ENCODE assay signal across 25 cellular contexts in the genomic region with DNA sequence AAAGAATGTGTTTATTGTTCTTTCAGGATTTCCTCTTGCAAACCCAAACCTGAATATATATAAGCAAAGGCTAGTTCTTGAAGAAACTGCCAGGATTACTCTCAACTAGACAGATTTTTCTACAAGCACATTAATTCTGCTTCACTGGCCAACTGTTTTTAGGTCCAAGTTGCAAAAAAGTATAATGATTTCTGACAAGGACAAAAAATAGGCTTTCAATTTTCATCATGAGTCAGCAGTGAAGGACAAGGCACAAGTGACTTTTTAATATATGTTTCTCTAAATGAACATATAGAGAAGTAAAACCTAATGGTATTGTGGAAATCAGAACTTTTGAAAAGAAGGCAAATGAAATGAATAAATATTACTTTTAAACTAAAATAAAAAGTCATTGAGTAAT.
A peak's percentile ranks its signal among the peaks of the same experiment; 100 is the strongest.
DNase-seq lines count a peak whose midpoint lies in the region; ATAC-seq, FAIRE-seq and TF ChIP-seq lines count a peak whose summit lies in the region.
"Had no signal": no experiment of that assay in that cellular context is flagged by ENCODE, and none has a peak within 500 bp of the region (broad histone marks: within the 10 kb centered on the region; RNA-seq: fewer than 3 reads in every experiment).

No MANE protein-coding gene starts in this region.

- no peak overlapping the region for H3K27ac Mint-ChIP-seq in CD14-positive monocyte
- H3K27ac Mint-ChIP-seq: activated naive CD8-positive, alpha-beta T cell treated with anti-CD3 and anti-CD28 coated beads, Interleukin-2, amount 50 U/mL, for 24 hours; activated T-helper 2 cell treated with anti-CD3 and anti-CD28 coated beads, Interferon-gamma antibody, Interleukin-2, Interleukin-4, amounts not matched to agents 10 μg/mL and 5 μg/mL and 100 μg/mL, durations not matched to agents 14 hours and 24 hours and 36 hours; CD4-positive, alpha-beta memory T cell; memory B cell; naive thymus-derived CD4-positive, alpha-beta T cell had no signal

- H3K27me3 ChIP-seq in GM12878 (replicated peaks in 1 of 2; ENCODE audit: control insufficient read depth in 2 of 2, insufficient read depth in 2 of 2, low read length in 1 of 2) = no peaks in the 10 kb centered on the region
- no peaks in the 10 kb centered on the region for H3K27me3 ChIP-seq in ovary
- H3K27me3 ChIP-seq: cardiac muscle cell had no signal

- TF ChIP-seq CTCF in GM12878 (IDR thresholded peaks at IDR 0.05 in 2 of 3, conservative IDR thresholded peaks at IDR 0.05 in 1 of 3; ENCODE audit: control insufficient read depth in 2 of 3, extremely low read depth in 1 of 3, insufficient read depth in 1 of 3, low read depth in 3 of 3, low read length in 3 of 3) = no peak
- no peak for TF ChIP-seq CTCF in ovary (IDR thresholded peaks at IDR 0.05)
- no peak for TF ChIP-seq CTCF in CD14-positive monocyte (IDR thresholded peaks at IDR 0.05)

- peak overlapping the region; percentile 42; the same call in 1 of the 2 replicates for H3K4me2 ChIP-seq in GM12878 (ENCODE audit: control insufficient read depth, insufficient read depth)
- H3K4me2 ChIP-seq: SK-N-SH had no signal

- no peaks in the 10 kb centered on the region for H3K79me2 ChIP-seq in GM12878 (ENCODE audit: control insufficient read depth, insufficient read depth, low read length)

- H3K4me3 ChIP-seq in GM12878 = no peak overlapping the region
- no peak overlapping the region for H3K4me3 ChIP-seq in ovary
- H3K4me3 ChIP-seq: cardiac muscle cell had no signal

- H3K27me3 Mint-ChIP-seq in CD14-positive monocyte (ENCODE audit: low read depth in 3 of 3) = no peaks in the 10 kb centered on the region
- H3K27me3 Mint-ChIP-seq: naive thymus-derived CD4-positive, alpha-beta T cell had no signal

- BruUV-seq in GM12878 (replicated peaks; lab: Mats Ljungman, UMichigan) = no TSS peak

- no peak overlapping the region for H2AFZ ChIP-seq in GM12878 (ENCODE audit: control insufficient read depth, low read depth, low read length)

- H3K36me3 ChIP-seq in GM12878 (ENCODE audit: control insufficient read depth in 2 of 2, insufficient read depth in 2 of 2, low read length in 1 of 2) = no peaks in the 10 kb centered on the region
- no peaks in the 10 kb centered on the region for H3K36me3 ChIP-seq in ovary

- H3K9me3 ChIP-seq in GM12878 (replicated peaks; ENCODE audit: control insufficient read depth, insufficient read depth, low read length) = no peaks in the 10 kb centered on the region
- no peaks in the 10 kb centered on the region for H3K9me3 ChIP-seq in ovary
- H3K9me3 ChIP-seq: SK-N-SH had no signal

- H3K9ac ChIP-seq in GM12878 (ENCODE audit: control insufficient read depth, insufficient read depth, low read length) = no peak overlapping the region
- H3K9ac ChIP-seq: SK-N-SH had no signal

- intact Hi-C loops in GM12878 (cut with micrococcal nuclease; ENCODE audit: unreplicated experiment) (no loop called here), ovary (cut with DNase I) (no loop called here), CD14-positive monocyte (cut with micrococcal nuclease) (no loop called here)

- no peaks in the 10 kb centered on the region for H3K4me1 Mint-ChIP-seq in CD14-positive monocyte
- H3K4me1 Mint-ChIP-seq: memory B cell had no signal

- FAIRE-seq in GM12878 (lab: Jason Lieb, UNC) = no peak

- SMC1A ChIA-PET in GM12878 (lab: Charles Lee; ENCODE audit: uncharacterized antibody, unreplicated experiment) = interaction anchor here (1.0 to 4.6 kb wide), 3 partner anchors 10 to 86 kb away, joined by 3 to 21 read pairs (median 5); no protein-coding TSS in a partner anchor

- POLR2A ChIA-PET in GM12878 (lab: Charles Lee) = no interaction called here

- H4K20me1 ChIP-seq in GM12878 (ENCODE audit: control insufficient read depth, insufficient read depth) = no peaks in the 10 kb centered on the region

- TF ChIP-seq EP300 in GM12878 (IDR thresholded peaks at IDR 0.05; ENCODE audit: borderline replicate concordance in 1 of 2, control insufficient read depth in 1 of 2, low read depth in 2 of 2, low read length in 2 of 2) (no peak), ovary (IDR thresholded peaks at IDR 0.05) (no peak)

- peak overlapping the region; percentile 15 for H3K27ac ChIP-seq in GM12878 (ENCODE audit: control insufficient read depth, insufficient read depth)
- no peak overlapping the region for H3K27ac ChIP-seq in ovary
- H3K27ac ChIP-seq: cardiac muscle cell had no signal

- ATAC-seq in GM18505 (IDR thresholded peaks at IDR 0.05; ENCODE audit: unreplicated experiment) = peak; percentile 57
- ATAC-seq in GM19463 (IDR thresholded peaks at IDR 0.05; ENCODE audit: unreplicated experiment) = peak; percentile 62
- ATAC-seq in HG02885 (IDR thresholded peaks at IDR 0.05; ENCODE audit: poor library complexity, unreplicated experiment) = peak; percentile 75
- peak; percentile 75 for ATAC-seq in GM12878
- ATAC-seq in GM18520 (IDR thresholded peaks at IDR 0.05; ENCODE audit: unreplicated experiment) = no peak
- ATAC-seq: activated naive CD8-positive, alpha-beta T cell treated with anti-CD3 and anti-CD28 coated beads, Interleukin-2, amount 50 U/mL, for 24 hours; naive thymus-derived CD4-positive, alpha-beta T cell; Panc1 had no signal

- RAD21 ChIA-PET in GM12878 (lab: Charles Lee; ENCODE audit: unreplicated experiment) = interaction anchor here (1.0 kb wide), 1 partner anchor 64 kb away, joined by 3 read pairs; no protein-coding TSS in a partner anchor

- H3K4me1 ChIP-seq in GM12878 (ENCODE audit: control insufficient read depth, insufficient read depth, low read length) = peaks cover 3% of the 10 kb centered on the region; the same call in 1 of the 2 replicates
- H3K4me1 ChIP-seq in ovary (ENCODE audit: insufficient read depth) = no peaks in the 10 kb centered on the region

- DNase-seq in GM12878 (ENCODE audit: low read depth, low spot score) (peak; percentile 40), NK-92 (lab: John Stamatoyannopoulos, UW; ENCODE audit: unreplicated experiment) (no peak), ovary (no peak), CD14-positive monocyte (ENCODE audit: low spot score) (no peak)
- DNase-seq: activated CD4-positive, CD25-positive, alpha-beta regulatory T cell treated with anti-CD3 and anti-CD28 coated beads, Interleukin-2, amount 50 U/mL, for 72 hours; activated naive CD8-positive, alpha-beta T cell treated with anti-CD3 and anti-CD28 coated beads, Interleukin-2, amount 50 U/mL, for 24 hours; CD4-positive, alpha-beta memory T cell; DMS79 treated with DMSO at 0.1 percent for 48 hours; Karpas-422; naive thymus-derived CD4-positive, alpha-beta T cell; NCI-H1417 treated with DMSO at 0.1 percent for 48 hours; NCI-H2171 treated with DMSO at 0.1 percent for 48 hours; NCI-H82; posterior cingulate gyrus; SK-N-SH; stimulated activated CD4-positive, alpha-beta T cell treated with anti-CD3 and anti-CD28 coated beads, Interleukin-4, amount 100 ng/mL, for 1 hour; T-helper 9 cell had no signal

- no peaks in the 10 kb centered on the region for H3K36me3 Mint-ChIP-seq in CD14-positive monocyte
- H3K36me3 Mint-ChIP-seq: memory B cell had no signal

- no peak for TF ChIP-seq RAD21 in GM12878 (IDR thresholded peaks at IDR 0.05; ENCODE audit: insufficient read depth, low read depth, low read length)

- H3K4me3 Mint-ChIP-seq in CD14-positive monocyte = no peak overlapping the region
- H3K4me3 Mint-ChIP-seq: activated naive CD8-positive, alpha-beta T cell treated with anti-CD3 and anti-CD28 coated beads, Interleukin-2, amount 50 U/mL, for 24 hours; CD4-positive, alpha-beta memory T cell; memory B cell; naive thymus-derived CD4-positive, alpha-beta T cell had no signal

- in situ Hi-C loops in GM12878 (cut with MboI) = no loop called here

- H3K9me3 Mint-ChIP-seq in CD14-positive monocyte = peaks cover 0 to 2% (median 0%) of the 10 kb centered on the region in 7 donors
- H3K9me3 Mint-ChIP-seq: activated naive CD8-positive, alpha-beta T cell treated with anti-CD3 and anti-CD28 coated beads, Interleukin-2, amount 50 U/mL, for 24 hours; activated T-helper 2 cell treated with anti-CD3 and anti-CD28 coated beads, Interferon-gamma antibody, Interleukin-2, Interleukin-4, amounts not matched to agents 10 μg/mL and 5 μg/mL and 100 μg/mL, durations not matched to agents 14 hours and 24 hours and 36 hours; CD4-positive, alpha-beta memory T cell had no signal

- no peak for TF ChIP-seq POLR2A in GM18505 (IDR thresholded peaks at IDR 0.05; ENCODE audit: borderline replicate concordance, extremely low read depth, insufficient read depth, insufficient read length)
- TF ChIP-seq POLR2A in GM12878 (IDR thresholded peaks at IDR 0.05; ENCODE audit: low read depth, low read length) = no peak
- TF ChIP-seq POLR2A in ovary (IDR thresholded peaks at IDR 0.05) = no peak

- CTCF ChIA-PET in GM12878 (lab: Yijun Ruan, JAX) = interaction anchor here (1.5 kb wide), 1 partner anchor 12 kb away, joined by 3 read pairs; no protein-coding TSS in a partner anchor

TF ChIP-seq in GM12878, 131 proteins besides CTCF, POLR2A, EP300 and RAD21:
- TF ChIP-seq MEF2A (IDR thresholded peaks at IDR 0.05; ENCODE audit: insufficient read depth, low read depth, low read length) (0 out of 2 replicates have a peak, but pooled peaks have one; percentile 21), BACH1 (IDR thresholded peaks at IDR 0.05; ENCODE audit: borderline replicate concordance) (peak; percentile 40; the same call in 1 of the 2 replicates), JUNB (IDR thresholded peaks at IDR 0.05) (peak; percentile 71), RBBP5 (conservative IDR thresholded peaks at IDR 0.05) (no peak), MTA2 (IDR thresholded peaks at IDR 0.05; ENCODE audit: low read depth) (peak; percentile 30; the same call in 1 of the 2 replicates), ETV6 (conservative IDR thresholded peaks at IDR 0.05 in 1 of 2, IDR thresholded peaks at IDR 0.05 in 1 of 2; ENCODE audit: borderline replicate concordance in 1 of 2, low read depth in 1 of 2) (no peak), MXI1 (IDR thresholded peaks at IDR 0.05; ENCODE audit: low read depth, low read length) (no peak), CBX5 (IDR thresholded peaks at IDR 0.05; ENCODE audit: low read depth) (no peak)
- TF ChIP-seq, protein P1, sequence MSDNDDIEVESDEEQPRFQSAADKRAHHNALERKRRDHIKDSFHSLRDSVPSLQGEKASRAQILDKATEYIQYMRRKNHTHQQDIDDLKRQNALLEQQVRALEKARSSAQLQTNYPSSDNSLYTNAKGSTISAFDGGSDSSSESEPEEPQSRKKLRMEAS (IDR thresholded peaks at IDR 0.05; ENCODE audit: low read depth, low read length) = no peak
- TF ChIP-seq, protein P2, sequence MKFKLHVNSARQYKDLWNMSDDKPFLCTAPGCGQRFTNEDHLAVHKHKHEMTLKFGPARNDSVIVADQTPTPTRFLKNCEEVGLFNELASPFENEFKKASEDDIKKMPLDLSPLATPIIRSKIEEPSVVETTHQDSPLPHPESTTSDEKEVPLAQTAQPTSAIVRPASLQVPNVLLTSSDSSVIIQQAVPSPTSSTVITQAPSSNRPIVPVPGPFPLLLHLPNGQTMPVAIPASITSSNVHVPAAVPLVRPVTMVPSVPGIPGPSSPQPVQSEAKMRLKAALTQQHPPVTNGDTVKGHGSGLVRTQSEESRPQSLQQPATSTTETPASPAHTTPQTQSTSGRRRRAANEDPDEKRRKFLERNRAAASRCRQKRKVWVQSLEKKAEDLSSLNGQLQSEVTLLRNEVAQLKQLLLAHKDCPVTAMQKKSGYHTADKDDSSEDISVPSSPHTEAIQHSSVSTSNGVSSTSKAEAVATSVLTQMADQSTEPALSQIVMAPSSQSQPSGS (IDR thresholded peaks at IDR 0.05; ENCODE audit: low read length) = no peak
